ENCODE assay signal across 18 cellular contexts in the genomic region with DNA sequence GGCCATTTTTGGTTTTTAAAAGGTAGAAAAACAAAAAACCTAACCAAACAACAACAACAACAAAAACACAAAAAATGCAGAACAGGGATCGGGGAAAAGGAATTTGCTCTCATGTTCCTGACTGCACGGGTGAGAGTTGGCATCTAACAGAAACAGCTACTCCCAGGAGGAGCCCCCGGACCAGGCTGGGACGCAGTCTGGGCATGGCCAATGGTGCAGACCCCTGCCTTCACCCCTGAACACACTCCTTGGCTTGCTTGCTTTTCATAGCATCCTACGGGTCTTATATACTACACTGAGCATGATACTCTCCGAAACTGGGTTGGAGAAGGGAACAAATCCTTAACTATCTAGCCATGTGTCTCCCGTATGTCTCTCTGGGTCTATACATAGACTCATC. TPM values are rescaled to one million over a fixed set of nuclear protein-coding genes. Genes with fewer than 3 reads are reported as not detected.
DNase-seq lines count a peak whose midpoint lies in the region; ATAC-seq and TF ChIP-seq lines count a peak whose summit lies in the region.
"Had no signal": no experiment of that assay in that cellular context is flagged by ENCODE, and none has a peak within 500 bp of the region (broad histone marks: within the 10 kb centered on the region; RNA-seq: fewer than 3 reads in every experiment).

No MANE protein-coding gene starts in this region.

- no peaks in the 10 kb centered on the region for H3K4me1 Mint-ChIP-seq in activated T-cell treated with anti-CD3 and anti-CD28 coated beads, Interleukin-2, amount 50 U/mL, for 24 hours (ENCODE audit: low read depth)
- H3K4me1 Mint-ChIP-seq in activated T-cell treated with anti-CD3 and anti-CD28 coated beads, Interleukin-2, amount 50 U/mL, for 4 hours (ENCODE audit: low read depth): no peaks in the 10 kb centered on the region
- H3K4me1 Mint-ChIP-seq: B cell had no signal

- no peaks in the 10 kb centered on the region for H3K36me3 Mint-ChIP-seq in activated T-cell treated with anti-CD3 and anti-CD28 coated beads, Interleukin-2, amount 50 U/mL, for 24 hours (ENCODE audit: low read depth)
- H3K36me3 Mint-ChIP-seq in activated T-cell treated with anti-CD3 and anti-CD28 coated beads, Interleukin-2, amount 50 U/mL, for 4 hours (ENCODE audit: insufficient read depth): no peaks in the 10 kb centered on the region
- H3K36me3 Mint-ChIP-seq: CD8-positive, alpha-beta T cell had no signal

- TF ChIP-seq CTCF in coronary artery (IDR thresholded peaks at IDR 0.05): no peak

- intact Hi-C loops in sciatic nerve (cut with DNase I): no loop called here

- H3K4me3 Mint-ChIP-seq in activated T-cell treated with anti-CD3 and anti-CD28 coated beads, Interleukin-2, amount 50 U/mL, for 24 hours: no peak overlapping the region
- no peak overlapping the region for H3K4me3 Mint-ChIP-seq in activated T-cell treated with anti-CD3 and anti-CD28 coated beads, Interleukin-2, amount 50 U/mL, for 4 hours
- H3K4me3 Mint-ChIP-seq: B cell; CD4-positive, alpha-beta T cell; CD8-positive, alpha-beta T cell had no signal

- ATAC-seq in activated T-cell treated with anti-CD3 and anti-CD28 coated beads, Interleukin-2, amount 50 U/mL, for 4 hours: no peak
- no peak for ATAC-seq in sciatic nerve
- ATAC-seq: A549; CD8-positive, alpha-beta T cell had no signal

- no peak overlapping the region for H3K4me3 ChIP-seq in coronary artery
- H3K4me3 ChIP-seq: A549; BLaER1 treated with 17β-estradiol and CSF1 and Interleukin-3, amounts not matched to agents 10 nM and 100 nM had no signal

- H3K27me3 Mint-ChIP-seq in activated T-cell treated with anti-CD3 and anti-CD28 coated beads, Interleukin-2, amount 50 U/mL, for 24 hours: peaks cover 69% of the 10 kb centered on the region
- H3K27me3 Mint-ChIP-seq in activated T-cell treated with anti-CD3 and anti-CD28 coated beads, Interleukin-2, amount 50 U/mL, for 4 hours (ENCODE audit: low read depth): peaks cover 51% of the 10 kb centered on the region

- H3K27ac Mint-ChIP-seq in activated T-cell treated with anti-CD3 and anti-CD28 coated beads, Interleukin-2, amount 50 U/mL, for 24 hours: no peak overlapping the region
- H3K27ac Mint-ChIP-seq: B cell; CD4-positive, alpha-beta T cell; CD8-positive, alpha-beta T cell had no signal

- H3K9me3 Mint-ChIP-seq in activated T-cell treated with anti-CD3 and anti-CD28 coated beads, Interleukin-2, amount 50 U/mL, for 24 hours: no peaks in the 10 kb centered on the region
- no peaks in the 10 kb centered on the region for H3K9me3 Mint-ChIP-seq in activated T-cell treated with anti-CD3 and anti-CD28 coated beads, Interleukin-2, amount 50 U/mL, for 4 hours
- H3K9me3 Mint-ChIP-seq: CD4-positive, alpha-beta T cell; CD8-positive, alpha-beta T cell had no signal

- no peak overlapping the region for H3K27ac ChIP-seq in coronary artery
- H3K27ac ChIP-seq: 22Rv1; A549; BLaER1 treated with 17β-estradiol and CSF1 and Interleukin-3, amounts not matched to agents 10 nM and 100 nM; C4-2B had no signal

- DNase-seq in activated T-cell treated with anti-CD3 and anti-CD28 coated beads, Interleukin-2, amount 50 U/mL, for 24 hours: peak; percentile 3
- DNase-seq in activated T-cell treated with anti-CD3 and anti-CD28 coated beads, Interleukin-2, amount 50 U/mL, for 4 hours: no peak
- DNase-seq in coronary artery (ENCODE audit: low spot score) (peak; percentile 26), sciatic nerve (ENCODE audit: low spot score) (no peak)
- no peak for DNase-seq in activated CD8-positive, alpha-beta memory T cell treated with anti-CD3 and anti-CD28 coated beads, Interleukin-2, amount 50 U/mL, for 4 hours
- DNase-seq: AML-193; Caco-2; Calu3; CD4-positive, alpha-beta T cell; CD8-positive, alpha-beta T cell; DMS79 treated with DMSO at 0.1 percent for 48 hours; GF-D8 had no signal

RNA-seq across cellular contexts. Expression of a gene that starts 0.6 kb away (rescaled TPM):
- total RNA-seq in activated T-cell treated with anti-CD3 and anti-CD28 coated beads, Interleukin-2, amount 50 U/mL, for 4 hours: not detected
- total RNA-seq in sciatic nerve: not detected
- total RNA-seq: A172; B cell; Caco-2; Calu3; CD4-positive, alpha-beta T cell; CD8-positive, alpha-beta T cell had no signal

Comparison
In these comparisons a context has a peak if more than half of its experiments do, and no peak if none do; other contexts are left out.
1. DNase-seq: peak in activated T-cell treated with anti-CD3 and anti-CD28 coated beads, Interleukin-2, amount 50 U/mL, for 24 hours (single experiment) and coronary artery (single experiment); none in activated T-cell treated with anti-CD3 and anti-CD28 coated beads, Interleukin-2, amount 50 U/mL, for 4 hours (single experiment), activated CD8-positive, alpha-beta memory T cell treated with anti-CD3 and anti-CD28 coated beads, Interleukin-2, amount 50 U/mL, for 4 hours (single experiment) and sciatic nerve (single experiment).